31 cellular contexts compared by ENCODE assay signal in genomic region chr21:35716886-35717285, GRCh38.
"Had no signal": no experiment of that assay in that cellular context is flagged by ENCODE, and none has a peak within 500 bp of the region (broad histone marks: within the 10 kb centered on the region; RNA-seq: fewer than 3 reads in every experiment).

No MANE protein-coding gene starts in this region.

- DNase-seq: activated CD4-positive, alpha-beta memory T cell treated with anti-CD3 and anti-CD28 coated beads for 36 hours; activated CD4-positive, alpha-beta T cell treated with anti-CD3 and anti-CD28 coated beads for 36 hours; activated CD4-positive, alpha-beta T cell treated with anti-CD3 and anti-CD28 coated beads, Interleukin-2, amount 10 ng/mL, durations not matched to agents 24 days and 14 days; activated CD4-positive, CD25-positive, alpha-beta regulatory T cell; activated CD4-positive, CD25-positive, alpha-beta regulatory T cell treated with anti-CD3 and anti-CD28 coated beads, Interleukin-2, amount 50 U/mL, for 72 hours; activated CD8-positive, alpha-beta memory T cell treated with anti-CD3 and anti-CD28 coated beads, Interleukin-2, amount 10 ng/mL, durations not matched to agents 7 days and 5 days; activated CD8-positive, alpha-beta memory T cell treated with anti-CD3 and anti-CD28 coated beads, Interleukin-2, amount 50 U/mL, for 4 hours; activated CD8-positive, alpha-beta T cell treated with anti-CD3 and anti-CD28 coated beads, Interleukin-2, amount 10 ng/mL, durations not matched to agents 7 days and 5 days; activated effector memory CD4-positive, alpha-beta T cell treated with anti-CD3 and anti-CD28 coated beads, Interleukin-2, amount 50 U/mL, for 16 hours; activated naive CD4-positive, alpha-beta T cell treated with anti-CD3 and anti-CD28 coated beads for 36 hours; activated naive CD8-positive, alpha-beta T cell treated with anti-CD3 and anti-CD28 coated beads for 36 hours; activated naive CD8-positive, alpha-beta T cell treated with anti-CD3 and anti-CD28 coated beads, Interleukin-2, amount 50 U/mL, for 24 hours; activated T-cell treated with anti-CD3 and anti-CD28 coated beads, Interleukin-2, amount 50 U/mL, for 1 hour; activated T-cell treated with anti-CD3 and anti-CD28 coated beads, Interleukin-2, amount 50 U/mL, for 48 hours; adrenal gland; amygdala; aorta; body of pancreas; caudate nucleus; cortex of kidney; dermis blood vessel endothelial cell; effector CD4-positive, alpha-beta T cell; effector memory CD8-positive, alpha-beta T cell; erythroblast; foreskin keratinocyte; gastrocnemius medialis; glutamatergic neuron; heart left ventricle; T-helper 17 cell; T1000 had no signal

- H3K4me3 ChIP-seq: adrenal gland, body of pancreas, esophagus muscularis mucosa, gastrocnemius medialis, heart left ventricle had no signal

- ATAC-seq: activated CD4-positive, alpha-beta T cell treated with anti-CD3 and anti-CD28 coated beads for 36 hours; activated CD8-positive, alpha-beta memory T cell treated with anti-CD3 and anti-CD28 coated beads, Interleukin-2, amount 10 ng/mL, durations not matched to agents 7 days and 5 days; activated CD8-positive, alpha-beta T cell treated with anti-CD3 and anti-CD28 coated beads, Interleukin-2, amount 10 ng/mL, durations not matched to agents 7 days and 5 days; activated naive CD8-positive, alpha-beta T cell treated with anti-CD3 and anti-CD28 coated beads, Interleukin-2, amount 50 U/mL, for 24 hours; body of pancreas; effector memory CD8-positive, alpha-beta T cell; foreskin keratinocyte; gastrocnemius medialis; heart left ventricle; T-helper 17 cell had no signal

- H3K36me3 ChIP-seq: adrenal gland, esophagus muscularis mucosa, gastrocnemius medialis, heart left ventricle had no signal

- H3K9me3 ChIP-seq: adrenal gland, body of pancreas, esophagus muscularis mucosa, gastrocnemius medialis, heart left ventricle had no signal

- H3K27ac ChIP-seq: adrenal gland, esophagus muscularis mucosa, foreskin keratinocyte, gastrocnemius medialis, heart left ventricle had no signal

- H3K27me3 ChIP-seq: adrenal gland, body of pancreas, gastrocnemius medialis, heart left ventricle had no signal

- H3K4me1 ChIP-seq: esophagus muscularis mucosa, foreskin keratinocyte, gastrocnemius medialis had no signal
